21 cellular contexts compared by ENCODE assay signal in genomic region chr10:79941146-79941545, GRCh38. TPM values are rescaled to one million over a fixed set of nuclear protein-coding genes. Genes with fewer than 3 reads are reported as not detected.
"Had no signal": no experiment of that assay in that cellular context is flagged by ENCODE, and none has a peak within 500 bp of the region (broad histone marks: within the 10 kb centered on the region; RNA-seq: fewer than 3 reads in every experiment).

No MANE protein-coding gene starts in this region.

- H3K4me1 Mint-ChIP-seq: central memory CD8-positive, alpha-beta T cell; neural progenitor cell had no signal

- H3K27ac Mint-ChIP-seq: natural killer cell treated with Interleukin-12 subunit alpha and Interleukin-12 subunit beta and Interleukin-15 and Interleukin-18, amount 100 ng/mL, for 72 hours; neural progenitor cell; stimulated activated effector memory CD8-positive, alpha-beta T cell treated with anti-CD3 and anti-CD28 coated beads, Interleukin-12 subunit alpha, Interleukin-12 subunit beta, amount 100 ng/mL, for 72 hours; stimulated activated naive CD8-positive, alpha-beta T cell treated with anti-CD3 and anti-CD28 coated beads, Interleukin-15, Interleukin-2, amounts not matched to agents 100 ng/mL and 50 ng/mL, for 24 hours had no signal

- H3K4me3 Mint-ChIP-seq: central memory CD8-positive, alpha-beta T cell; effector memory CD8-positive, alpha-beta T cell; natural killer cell treated with Interleukin-12 subunit alpha and Interleukin-12 subunit beta and Interleukin-15 and Interleukin-18, amount 100 ng/mL, for 72 hours; neural progenitor cell; stimulated activated effector memory CD8-positive, alpha-beta T cell treated with anti-CD3 and anti-CD28 coated beads, Interleukin-12 subunit alpha, Interleukin-12 subunit beta, amount 100 ng/mL, for 72 hours; stimulated activated naive CD8-positive, alpha-beta T cell treated with anti-CD3 and anti-CD28 coated beads, Interleukin-15, Interleukin-2, amounts not matched to agents 100 ng/mL and 50 ng/mL, for 24 hours had no signal

- ATAC-seq: effector memory CD8-positive, alpha-beta T cell; gastrocnemius medialis; left cardiac atrium; natural killer cell treated with Interleukin-12 subunit alpha and Interleukin-12 subunit beta and Interleukin-15 and Interleukin-18, amount 100 ng/mL, for 72 hours; sciatic nerve; stimulated activated effector memory CD8-positive, alpha-beta T cell treated with anti-CD3 and anti-CD28 coated beads, Interleukin-12 subunit alpha, Interleukin-12 subunit beta, amount 100 ng/mL, for 72 hours had no signal

- H3K9me3 Mint-ChIP-seq: central memory CD8-positive, alpha-beta T cell; effector memory CD8-positive, alpha-beta T cell; natural killer cell treated with Interleukin-12 subunit alpha and Interleukin-12 subunit beta and Interleukin-15 and Interleukin-18, amount 100 ng/mL, for 72 hours; neural progenitor cell; stimulated activated effector memory CD8-positive, alpha-beta T cell treated with anti-CD3 and anti-CD28 coated beads, Interleukin-12 subunit alpha, Interleukin-12 subunit beta, amount 100 ng/mL, for 72 hours; stimulated activated naive CD8-positive, alpha-beta T cell treated with anti-CD3 and anti-CD28 coated beads, Interleukin-15, Interleukin-2, amounts not matched to agents 100 ng/mL and 50 ng/mL, for 24 hours had no signal

- H3K36me3 Mint-ChIP-seq: natural killer cell treated with Interleukin-12 subunit alpha and Interleukin-12 subunit beta and Interleukin-15 and Interleukin-18, amount 100 ng/mL, for 72 hours; neural progenitor cell; stimulated activated effector memory CD8-positive, alpha-beta T cell treated with anti-CD3 and anti-CD28 coated beads, Interleukin-12 subunit alpha, Interleukin-12 subunit beta, amount 100 ng/mL, for 72 hours had no signal

- DNase-seq: colonic mucosa; effector memory CD8-positive, alpha-beta T cell; foreskin fibroblast; gastrocnemius medialis; left cardiac atrium; left ventricle myocardium inferior; mammary epithelial cell; stimulated activated CD4-positive, alpha-beta T cell treated with anti-CD3 and anti-CD28 coated beads, Interleukin-2, amount 100 ng/mL, for 24 hours; stimulated activated CD4-positive, alpha-beta T cell treated with anti-CD3 and anti-CD28 coated beads, Interleukin-4, amount 100 ng/mL, for 24 hours; transverse colon had no signal

RNA-seq across cellular contexts. Expression of gene SFTPD, which starts 7.8 kb away (rescaled TPM):
- total RNA-seq: dermis microvascular lymphatic vessel endothelial cell; glomerular endothelial cell; kidney epithelial cell; mononuclear cell; natural killer cell treated with Interleukin-12 subunit alpha and Interleukin-12 subunit beta and Interleukin-15 and Interleukin-18, amount 100 ng/mL, for 72 hours; transverse colon; vagina had no signal
- polyA plus RNA-seq: mammary epithelial cell had no signal
